In genomic region chr19:35712910-35713845, GRCh38 we compare ENCODE assay signal across 14 cellular contexts. TPM values are rescaled to one million over a fixed set of nuclear protein-coding genes. Genes with fewer than 3 reads are reported as not detected.
A peak's percentile ranks its signal among the peaks of the same experiment; 100 is the strongest.
DNase-seq lines count a peak whose midpoint lies in the region; ATAC-seq lines count a peak whose summit lies in the region.
"Had no signal": no experiment of that assay in that cellular context is flagged by ENCODE, and none has a peak within 500 bp of the region (broad histone marks: within the 10 kb centered on the region; RNA-seq: fewer than 3 reads in every experiment).

No MANE protein-coding gene starts in this region.

- peak; percentile 17 for ATAC-seq in GM18909 (IDR thresholded peaks at IDR 0.05; ENCODE audit: poor library complexity, unreplicated experiment)

- DNase-seq in activated CD4-positive, CD25-positive, alpha-beta regulatory T cell treated with anti-CD3 and anti-CD28 coated beads, Interleukin-2, amount 50 U/mL, for 16 hours (ENCODE audit: low read depth, low spot score): peak; percentile 44
- DNase-seq in central memory CD4-positive, alpha-beta T cell: peak; percentile 55
- DNase-seq in stimulated activated CD8-positive, alpha-beta memory T cell treated with anti-CD3 and anti-CD28 coated beads, Interleukin-15, amount 100 ng/mL, for 4 hours (ENCODE audit: low read depth in 2 of 2): peak; percentile 54 to 61
- DNase-seq in mucosa of gallbladder (ENCODE audit: low spot score): no peak
- no peak for DNase-seq in hepatic stellate cell (ENCODE audit: low spot score)
- DNase-seq in retina: no peak
- no peak for DNase-seq in NCI-H524 treated with DMSO at 0.1 percent for 48 hours (lab: John Stamatoyannopoulos, UW)
- DNase-seq: EL, NCI-H69, occipital lobe had no signal

RNA-seq across cellular contexts. Expression of gene KMT2B, which starts 4.6 kb away (rescaled TPM):
- 45.1 TPM for total RNA-seq in mucosa of gallbladder

RNA-seq across cellular contexts. Expression of gene ZBTB32, which starts 8.8 kb away (rescaled TPM):
- total RNA-seq in mucosa of gallbladder: 0.43 TPM
- total RNA-seq: dermis microvascular lymphatic vessel endothelial cell, HT1080, occipital lobe, urinary bladder had no signal

RNA-seq across cellular contexts. Expression of gene IGFLR1, which starts 29.1 kb away (rescaled TPM):
- total RNA-seq in mucosa of gallbladder: 14.8 TPM

RNA-seq across cellular contexts. Expression of gene U2AF1L4, which starts 32.0 kb away (rescaled TPM):
- 23.9 TPM for total RNA-seq in mucosa of gallbladder

RNA-seq across cellular contexts. Expression of gene PSENEN, which starts 32.3 kb away (rescaled TPM):
- total RNA-seq in mucosa of gallbladder: 67.9 TPM

Comparison
In these comparisons a context has a peak if more than half of its experiments do, and no peak if none do; other contexts are left out.
1. DNase-seq: peak in activated CD4-positive, CD25-positive, alpha-beta regulatory T cell treated with anti-CD3 and anti-CD28 coated beads, Interleukin-2, amount 50 U/mL, for 16 hours (single experiment), central memory CD4-positive, alpha-beta T cell (single experiment) and stimulated activated CD8-positive, alpha-beta memory T cell treated with anti-CD3 and anti-CD28 coated beads, Interleukin-15, amount 100 ng/mL, for 4 hours (2 of 2); none in mucosa of gallbladder (single experiment), hepatic stellate cell (single experiment), retina (single experiment) and NCI-H524 treated with DMSO at 0.1 percent for 48 hours (single experiment).